ENCODE assay signal across 25 cellular contexts in the genomic region with DNA sequence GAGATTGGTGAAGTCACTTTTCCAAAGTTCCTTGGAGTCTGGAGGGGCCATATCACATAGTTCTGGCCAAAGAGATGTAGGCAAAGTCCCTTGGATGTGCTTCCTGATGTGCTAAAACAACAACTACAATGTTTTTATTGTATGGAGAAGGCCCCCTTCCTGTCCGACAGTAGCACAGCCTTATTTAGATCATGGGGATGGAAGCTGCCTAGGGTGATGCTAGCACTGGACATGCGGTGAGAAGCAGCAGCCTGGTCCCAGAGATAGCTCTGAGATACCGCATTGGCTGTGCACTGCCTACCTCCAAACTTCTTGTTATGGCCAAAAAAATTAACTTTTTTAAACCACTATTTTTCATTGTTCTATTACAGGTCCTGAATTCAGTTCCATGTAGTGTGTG.
"Had no signal": no experiment of that assay in that cellular context is flagged by ENCODE, and none has a peak within 500 bp of the region (broad histone marks: within the 10 kb centered on the region; RNA-seq: fewer than 3 reads in every experiment).

No MANE protein-coding gene starts in this region.

- H2AFZ ChIP-seq: neural progenitor cell, parathyroid adenoma had no signal

- H3K4me2 ChIP-seq: neural progenitor cell had no signal

- H3K27me3 ChIP-seq: neural progenitor cell, ovary, right lobe of liver, sigmoid colon, stomach, thyroid gland, tibial nerve, upper lobe of left lung, vagina had no signal

- H3K27ac ChIP-seq: neural progenitor cell, ovary, parathyroid adenoma, psoas muscle, sigmoid colon, stomach, thoracic aorta, thyroid gland, tibial nerve, upper lobe of left lung, vagina had no signal

- H3K36me3 ChIP-seq: neural progenitor cell, ovary, right lobe of liver, sigmoid colon, stomach, thoracic aorta, thyroid gland, tibial nerve, upper lobe of left lung, vagina had no signal

- H3K79me2 ChIP-seq: parathyroid adenoma had no signal

- H3K4me1 ChIP-seq: parathyroid adenoma, psoas muscle, sigmoid colon, stomach, thyroid gland, tibial nerve, upper lobe of left lung, vagina had no signal

- FAIRE-seq: small intestine, urothelium cell line had no signal

- H3K9ac ChIP-seq: neural progenitor cell, parathyroid adenoma had no signal

- H3K4me3 ChIP-seq: neural progenitor cell, ovary, psoas muscle, right lobe of liver, sigmoid colon, stomach, thoracic aorta, thyroid gland, tibial nerve, upper lobe of left lung, vagina had no signal

- DNase-seq: occipital lobe; ovary; posterior cingulate gyrus; psoas muscle; right cardiac atrium; right lobe of liver; sigmoid colon; small intestine; stimulated activated CD4-positive, alpha-beta T cell treated with anti-CD3 and anti-CD28 coated beads, Interleukin-15, amount 100 ng/mL, for 24 hours; stimulated activated CD4-positive, alpha-beta T cell treated with anti-CD3 and anti-CD28 coated beads, Interleukin-2, amount 100 ng/mL, for 24 hours; stimulated activated CD4-positive, alpha-beta T cell treated with anti-CD3 and anti-CD28 coated beads, Interleukin-2, amount 100 ng/mL, for 48 hours; stimulated activated CD4-positive, alpha-beta T cell treated with anti-CD3 and anti-CD28 coated beads, Interleukin-4, amount 100 ng/mL, for 24 hours; stimulated activated naive B cell treated with anti-CD40 and anti-IgM and Interleukin-4, amounts not matched to agents 10 μg/mL and 1 μg/mL and 100 μg/mL, for 72 hours; stimulated activated naive CD4-positive, alpha-beta T cell treated with Interleukin-2 at 50 U/mL for 16 hours; stomach; thyroid gland; trophoblast cell had no signal

- H3K9me3 ChIP-seq: ovary, right lobe of liver, thyroid gland, upper lobe of left lung, vagina had no signal

- ATAC-seq: psoas muscle; right cardiac atrium; stimulated activated effector memory CD8-positive, alpha-beta T cell treated with anti-CD3 and anti-CD28 coated beads, Interleukin-12 subunit alpha, Interleukin-12 subunit beta, amount 100 ng/mL, for 72 hours; stimulated activated naive B cell treated with anti-CD40 and anti-IgM and Interleukin-4, amounts not matched to agents 10 μg/mL and 1 μg/mL and 100 μg/mL, for 72 hours had no signal
